8 cellular contexts compared by ENCODE assay signal in genomic region chr14:102508410-102508773, GRCh38. TPM values are rescaled to one million over a fixed set of nuclear protein-coding genes. Genes with fewer than 3 reads are reported as not detected.
A peak's percentile ranks its signal among the peaks of the same experiment; 100 is the strongest.
DNase-seq lines count a peak whose midpoint lies in the region; ATAC-seq and TF ChIP-seq lines count a peak whose summit lies in the region.

No MANE protein-coding gene starts in this region.

- H3K9me3 ChIP-seq in Peyer's patch, result no peaks in the 10 kb centered on the region
- no peaks in the 10 kb centered on the region for H3K9me3 ChIP-seq in esophagus (ENCODE audit: control insufficient read depth in 2 of 2, insufficient read depth in 1 of 2, low read depth in 1 of 2, low read length in 1 of 2)
- no peaks in the 10 kb centered on the region for H3K9me3 ChIP-seq in ovary

- H3K27me3 Mint-ChIP-seq in Calu3 (ENCODE audit: unreplicated experiment), result no peaks in the 10 kb centered on the region

- intact Hi-C loops in Calu3 (cut with micrococcal nuclease; ENCODE audit: unreplicated experiment) (no loop called here), ovary (cut with DNase I) (loop anchor here in 1 of 4 donors (2.0 kb wide), 1 partner anchor 84 kb away; the partner anchor contains the start of gene RCOR1)

- 50 to 53% methylated on average over 14 of the region's 14 CpGs for WGBS in esophagus, 2 donors
- 49 to 80% (median 74%) methylated on average over 14 of the region's 14 CpGs for WGBS in ovary, 3 donors

- peaks cover 17% of the 10 kb centered on the region for H3K4me1 Mint-ChIP-seq in Calu3 (ENCODE audit: low read depth, unreplicated experiment)

- TF ChIP-seq POLR2A in Peyer's patch (IDR thresholded peaks at IDR 0.05), result peak; percentile 62 to 80
- TF ChIP-seq POLR2A in ovary (IDR thresholded peaks at IDR 0.05), result no peak

- no peaks in the 10 kb centered on the region for H3K9me3 Mint-ChIP-seq in Calu3 (ENCODE audit: low read depth, unreplicated experiment)

- H3K4me3 ChIP-seq in Peyer's patch (peak overlapping the region in 3 of 4 donors; percentile 33 to 83 (median 64)), esophagus (ENCODE audit: low read depth in 1 of 2, low read length in 2 of 2) (peak overlapping the region; percentile 57 to 74), ovary (no peak overlapping the region)

- ATAC-seq in HG03175 (IDR thresholded peaks at IDR 0.05; ENCODE audit: unreplicated experiment) (no peak), GM18519 (IDR thresholded peaks at IDR 0.05; ENCODE audit: low FRiP score, unreplicated experiment) (no peak)

- DNase-seq in Calu3 (peak; percentile 59), Peyer's patch (peak in 2 of 3 donors; percentile 88), ovary (no peak), islet precursor cell (no peak)
- no peak for DNase-seq in stimulated activated CD4-positive, alpha-beta T cell treated with anti-CD3 and anti-CD28 coated beads, Interleukin-12 subunit alpha, Interleukin-12 subunit beta, amount 100 ng/mL, for 4 hours

- peak overlapping the region; percentile 73 for H3K4me3 Mint-ChIP-seq in Calu3 (ENCODE audit: low read depth, unreplicated experiment)

- peaks cover 10 to 37% (median 13%) of the 10 kb centered on the region in 4 donors for H3K4me1 ChIP-seq in Peyer's patch
- H3K4me1 ChIP-seq in esophagus (ENCODE audit: control insufficient read depth in 2 of 2, insufficient read depth in 2 of 2, low read length in 1 of 2), result peaks cover 0 to 24% of the 10 kb centered on the region in 2 donors
- H3K4me1 ChIP-seq in ovary (ENCODE audit: insufficient read depth), result no peaks in the 10 kb centered on the region

- H3K36me3 ChIP-seq in Peyer's patch, result peaks cover 0 to 21% (median 0%) of the 10 kb centered on the region in 3 donors
- peaks cover 0 to 17% of the 10 kb centered on the region in 2 donors for H3K36me3 ChIP-seq in esophagus (ENCODE audit: control insufficient read depth in 2 of 2, insufficient read depth in 2 of 2, low read length in 1 of 2)
- H3K36me3 ChIP-seq in ovary, result no peaks in the 10 kb centered on the region

- H3K27ac ChIP-seq in Peyer's patch (peak overlapping the region in 3 of 4 donors; percentile 86 to 98 (median 94)), esophagus (ENCODE audit: low read depth in 2 of 2, low read length in 1 of 2) (peak overlapping the region; percentile 86 to 94), ovary (peak overlapping the region; percentile 82 to 86)

- TF ChIP-seq EP300 in ovary (IDR thresholded peaks at IDR 0.05), result no peak

- peaks cover 40% of the 10 kb centered on the region for H3K36me3 Mint-ChIP-seq in Calu3 (ENCODE audit: insufficient read depth, unreplicated experiment)

- CTCF ChIA-PET in Calu3 (lab: Charles Lee), result interaction anchor here (0.6 to 1.5 kb wide), 4 partner anchors 15 to 86 kb away, joined by 3 to 4 read pairs (median 3); no protein-coding TSS in a partner anchor

- H3K27ac Mint-ChIP-seq in Calu3 (ENCODE audit: unreplicated experiment), result peak overlapping the region; percentile 13

- no TSS peak for BruUV-seq in Calu3 (replicated peaks; lab: Mats Ljungman, UMichigan)

- no peaks in the 10 kb centered on the region for H3K27me3 ChIP-seq in Peyer's patch
- no peaks in the 10 kb centered on the region for H3K27me3 ChIP-seq in esophagus (ENCODE audit: control insufficient read depth in 1 of 2, insufficient read depth in 2 of 2, low read length in 2 of 2)
- H3K27me3 ChIP-seq in ovary, result no peaks in the 10 kb centered on the region

- TF ChIP-seq CTCF in Calu3 (IDR thresholded peaks at IDR 0.05; ENCODE audit: unreplicated experiment), result no peak
- no peak for TF ChIP-seq CTCF in Peyer's patch (IDR thresholded peaks at IDR 0.05)
- no peak for TF ChIP-seq CTCF in ovary (IDR thresholded peaks at IDR 0.05)

RNA-seq across cellular contexts. Expression of gene ANKRD9, which starts 1.2 kb away (rescaled TPM):
- total RNA-seq in Calu3 (2022), result 23.3 and 23.8 TPM in 2 replicates
- total RNA-seq in Peyer's patch, result 100 to 1,000 TPM in 3 of 4 donors, 10 to 100 TPM in 1; 52.8 to 450 (median 392) TPM
- polyA plus RNA-seq in esophagus, result 10 to 100 TPM; 12.5 to 12.9 TPM
- total RNA-seq in ovary, result 10 to 100 TPM; 13.7 to 48.1 (median 20.9) TPM
- polyA plus RNA-seq in ovary, result 1 to 10 TPM; 2.2 to 6.7 TPM

Comparison
In these comparisons a context has a peak if more than half of its experiments do, and no peak if none do; other contexts are left out.
1. DNase-seq: peak in Calu3 (single experiment) and Peyer's patch (2 of 3); none in ovary (0 of 5), islet precursor cell (single experiment) and stimulated activated CD4-positive, alpha-beta T cell treated with anti-CD3 and anti-CD28 coated beads, Interleukin-12 subunit alpha, Interleukin-12 subunit beta, amount 100 ng/mL, for 4 hours (single experiment).
2. Peak in every context shown above with its lines, with median percentiles within 50 percentile points of each other: H3K27ac ChIP-seq.